ENCODE assay signal across 14 cellular contexts in genomic region chr19:47658431-47659383, GRCh38. TPM values are rescaled to one million over a fixed set of nuclear protein-coding genes. Genes with fewer than 3 reads are reported as not detected.
DNase-seq lines count a peak whose midpoint lies in the region; ATAC-seq and TF ChIP-seq lines count a peak whose summit lies in the region.
"Had no signal": no experiment of that assay in that cellular context is flagged by ENCODE, and none has a peak within 500 bp of the region (broad histone marks: within the 10 kb centered on the region; RNA-seq: fewer than 3 reads in every experiment).

No MANE protein-coding gene starts in this region.

- H3K9me2 ChIP-seq in PC-9 (ENCODE audit: insufficient read depth), result no peaks in the 10 kb centered on the region

- DNase-seq in PC-9 (no peak), choroid plexus epithelial cell (ENCODE audit: low read depth) (peak; percentile 51), medulla oblongata (ENCODE audit: extremely low spot score) (peak; percentile 22), skeletal muscle cell (ENCODE audit: low read depth) (peak; percentile 32), GM10248 (ENCODE audit: extremely low spot score) (no peak), OCI-M2 (lab: John Stamatoyannopoulos, UW; ENCODE audit: unreplicated experiment) (no peak)
- DNase-seq in activated CD4-positive, alpha-beta T cell treated with anti-CD3 and anti-CD28 coated beads, Interleukin-2, amount 50 U/mL, for 4 hours, result no peak
- DNase-seq: activated B cell treated with CpG ODN at 0.5 μM for 24 hours, amniotic stem cell, KBM-7, NCI-H1436 treated with DMSO at 0.1 percent for 48 hours, NCI-H774 had no signal

- intact Hi-C loops in PC-9 (cut with micrococcal nuclease; ENCODE audit: unreplicated experiment), result no loop called here

- H3K4me2 ChIP-seq in PC-9, result no peak overlapping the region

- H3K36me3 ChIP-seq in PC-9 (ENCODE audit: low read depth), result no peaks in the 10 kb centered on the region

- no peak overlapping the region for H2AFZ ChIP-seq in PC-9

- no peaks in the 10 kb centered on the region for H3K9me3 ChIP-seq in PC-9 (ENCODE audit: insufficient read depth, low read depth)

- H4K20me1 ChIP-seq in PC-9 (ENCODE audit: insufficient read depth), result peaks cover 3% of the 10 kb centered on the region; the same call in 1 of the 2 replicates

- TF ChIP-seq CTCF in PC-9 (conservative IDR thresholded peaks at IDR 0.05) (no peak), choroid plexus epithelial cell (conservative IDR thresholded peaks at IDR 0.05; ENCODE audit: low read depth, low read length) (no peak), GM10248 (IDR thresholded peaks at IDR 0.05; ENCODE audit: control extremely low read depth, extremely low read depth, low read depth, missing control alignments) (no peak)

- peaks cover 40% of the 10 kb centered on the region for H3K4me1 ChIP-seq in PC-9 (replicated peaks; ENCODE audit: insufficient read depth)

- H3K4me3 ChIP-seq in PC-9 (no peak overlapping the region), choroid plexus epithelial cell (ENCODE audit: low read depth, low read length) (no peak overlapping the region), skeletal muscle cell (ENCODE audit: low read depth, low read length) (no peak overlapping the region)

- no TSS peak for BruUV-seq in PC-9 (replicated peaks; lab: Mats Ljungman, UMichigan)

- no peaks in the 10 kb centered on the region for H3K27me3 ChIP-seq in PC-9 (ENCODE audit: insufficient read depth, low read depth)

- H3K27ac ChIP-seq in PC-9, result peak overlapping the region; percentile 18; the same call in 1 of the 2 replicates

- peaks cover 39% of the 10 kb centered on the region for H3F3A ChIP-seq in PC-9 (ENCODE audit: insufficient read depth, low read depth)

- no peak for ATAC-seq in HG03108 (IDR thresholded peaks at IDR 0.05; ENCODE audit: unreplicated experiment)
- ATAC-seq: SK-N-SH treated with all-trans-retinoic acid at 6 μM for 48 hours had no signal

- POLR2A ChIA-PET in PC-9 (lab: Charles Lee; ENCODE audit: unreplicated experiment), result no interaction called here
- POLR2A ChIA-PET in GM10248 (lab: Yijun Ruan, JAX), result no interaction called here

- CTCF ChIA-PET in PC-9 (lab: Charles Lee) (no interaction called here), GM10248 (lab: Yijun Ruan, JAX) (interaction anchor here (0.9 to 1.5 kb wide), 5 partner anchors 15 to 513 kb away, joined by 3 read pairs; no protein-coding TSS in a partner anchor)

- H3K79me2 ChIP-seq in PC-9 (ENCODE audit: low read depth), result peaks cover 51% of the 10 kb centered on the region

RNA-seq across cellular contexts. Expression of gene BICRA, which starts 49.8 kb away (rescaled TPM):
- 9.6 and 14.4 TPM in 2 replicates for total RNA-seq in PC-9 (2021)

RNA-seq across cellular contexts. Expression of gene EHD2, which starts 54.5 kb away (rescaled TPM):
- total RNA-seq in PC-9 (2021), result 25.6 and 36.6 TPM in 2 replicates
- total RNA-seq: activated B cell treated with CpG ODN at 0.5 μM for 24 hours had no signal

Comparison
In these comparisons a context has a peak if more than half of its experiments do, and no peak if none do; other contexts are left out.
1. DNase-seq: peak in choroid plexus epithelial cell (single experiment), medulla oblongata (single experiment) and skeletal muscle cell (single experiment); none in PC-9 (0 of 2), GM10248 (single experiment), activated CD4-positive, alpha-beta T cell treated with anti-CD3 and anti-CD28 coated beads, Interleukin-2, amount 50 U/mL, for 4 hours (0 of 2) and OCI-M2 (single experiment).